ENCODE assay signal across 8 cellular contexts in the genomic region with DNA sequence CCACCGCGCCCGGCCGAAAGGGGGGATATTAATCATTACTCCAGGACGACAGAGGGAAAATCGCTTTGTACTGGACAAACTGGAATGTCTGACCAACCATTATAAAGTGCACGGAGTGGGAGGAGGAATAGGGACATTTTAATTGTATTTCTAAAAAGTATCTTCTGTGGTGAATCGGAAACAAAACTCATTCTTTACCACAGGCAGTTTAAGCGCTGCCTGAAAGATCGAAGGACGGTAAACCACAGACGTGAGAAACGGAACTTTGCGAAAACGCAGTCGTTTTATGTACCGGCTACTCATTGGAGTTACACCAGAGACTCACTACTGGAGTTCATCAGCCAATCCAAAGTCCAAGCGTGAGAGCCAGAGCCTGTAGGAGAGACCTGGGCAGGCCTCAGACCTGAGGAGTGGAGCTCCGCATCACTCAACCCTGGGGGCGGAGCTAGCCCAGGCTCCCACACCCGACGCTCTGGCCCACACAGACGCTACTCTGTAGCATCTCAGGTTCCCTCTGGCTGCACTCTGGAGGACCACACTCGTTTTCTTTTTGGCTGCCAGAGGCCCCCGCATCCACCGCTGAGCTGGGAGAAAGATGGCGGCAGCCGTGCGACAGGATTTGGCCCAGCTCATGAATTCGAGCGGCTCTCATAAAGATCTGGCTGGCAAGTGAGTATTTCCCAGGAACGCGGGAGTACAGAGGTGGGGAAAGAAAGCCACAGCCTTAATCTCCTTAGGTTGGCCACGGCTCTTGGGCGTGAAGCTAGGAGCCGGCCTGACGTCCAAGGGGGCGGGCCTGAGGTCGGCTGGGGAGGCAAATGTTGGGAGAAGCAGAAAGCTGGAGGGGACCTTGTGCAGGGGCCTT. TPM values are rescaled to one million over a fixed set of nuclear protein-coding genes. Genes with fewer than 3 reads are reported as not detected.
DNase-seq lines count a peak whose midpoint lies in the region; ATAC-seq and FAIRE-seq lines count a peak whose summit lies in the region.

A gene (plus strand): TSS at position 554 of the 865 bp plus-strand sequence. CDS start 42 bp downstream, at position 596.

- peaks cover 13% of the 10 kb centered on the region for H3K4me1 ChIP-seq in effector memory CD4-positive, alpha-beta T cell (ENCODE audit: control insufficient read depth, insufficient read depth, low read length, poor library complexity, severe bottlenecking)

- no peaks in the 10 kb centered on the region for H3K36me3 ChIP-seq in effector memory CD4-positive, alpha-beta T cell (ENCODE audit: control insufficient read depth, insufficient read depth, low read length)

- DNase-seq in COR-L47 (lab: John Stamatoyannopoulos, UW) (peak; percentile 100), HTR-8/SVneo (ENCODE audit: insufficient read length, low spot score) (peak; percentile 88), NOMO-1 treated with DMSO at 0.1 percent for 48 hours (lab: John Stamatoyannopoulos, UW; ENCODE audit: unreplicated experiment) (peak; percentile 100), lung microvascular endothelial cell (ENCODE audit: low read depth in 2 of 2) (peak; percentile 100)
- peak; percentile 86 to 96 for DNase-seq in activated CD8-positive, alpha-beta memory T cell treated with anti-CD3 and anti-CD28 coated beads for 4 hours (ENCODE audit: low read depth in 2 of 2)
- peak; percentile 93 to 94 (median 94) for DNase-seq in effector memory CD4-positive, alpha-beta T cell
- peak; percentile 91 to 96 (median 93) for DNase-seq in stimulated activated CD4-positive, alpha-beta T cell treated with anti-CD3 and anti-CD28 coated beads, TNF-alpha, amount 100 ng/mL, for 48 hours (ENCODE audit: low read depth in 3 of 3)

- H3K27ac ChIP-seq in effector memory CD4-positive, alpha-beta T cell (ENCODE audit: insufficient read depth, low read length, poor library complexity, severe bottlenecking): peak within 1 kb of the TSS; percentile 89

- no peaks in the 10 kb centered on the region for H3K9me3 ChIP-seq in effector memory CD4-positive, alpha-beta T cell (ENCODE audit: control insufficient read depth, low read length)

- H3K27me3 ChIP-seq in effector memory CD4-positive, alpha-beta T cell (replicated peaks; ENCODE audit: control insufficient read depth, insufficient read depth, low read length, poor library complexity, severe bottlenecking): no peaks in the 10 kb centered on the region

- peak within 1 kb of the TSS; percentile 70 for H3K4me3 ChIP-seq in effector memory CD4-positive, alpha-beta T cell (ENCODE audit: insufficient read depth, low read depth, low read length, poor library complexity, severe bottlenecking)

- peak; percentile 96 for ATAC-seq in GM21367 (IDR thresholded peaks at IDR 0.05; ENCODE audit: unreplicated experiment)

- no peak for FAIRE-seq in HTR-8/SVneo (lab: Jason Lieb, UNC)

RNA-seq across cellular contexts. Expression of the gene that starts here (rescaled TPM):
- 73.2 and 82.6 TPM in 2 replicates for total RNA-seq in lung microvascular endothelial cell

Comparison
In these comparisons a context has a peak if more than half of its experiments do, and no peak if none do; other contexts are left out.
1. Peak in every context shown above with its lines: DNase-seq, ATAC-seq, H3K4me3 ChIP-seq and H3K27ac ChIP-seq.